Comparison of ENCODE assay signal across 1 cellular context in genomic region chr4:1882850-1883271, GRCh38.
TF ChIP-seq lines count a peak whose summit lies in the region.

No MANE protein-coding gene starts in this region.

TF ChIP-seq in K562, 482 proteins besides CTCF, POLR2A, EP300 and RAD21 (continued from another document and continues in another):
- TF ChIP-seq ZBTB40 (IDR thresholded peaks at IDR 0.05) (no peak), ZBTB40 (CRISPR knock-in tag; IDR thresholded peaks at IDR 0.05) (no peak), E2F3 (CRISPR knock-in tag; IDR thresholded peaks at IDR 0.05) (no peak), SLC30A9 (CRISPR knock-in tag; IDR thresholded peaks at IDR 0.05) (no peak), ZKSCAN1 (IDR thresholded peaks at IDR 0.05; ENCODE audit: low read depth, low read length) (peak; percentile 41; the same call in 1 of the 2 replicates), ZBTB33 (CRISPR knock-in tag; IDR thresholded peaks at IDR 0.05) (no peak), ZNF274 (IDR thresholded peaks at IDR 0.05; ENCODE audit: borderline replicate concordance, low read depth, low read length) (peak; percentile 75), HDAC2 (IDR thresholded peaks at IDR 0.05) (peak; percentile 90), MYC (IDR thresholded peaks at IDR 0.05; ENCODE audit: low read depth, low read length) (no peak), MYC (CRISPR knock-in tag; IDR thresholded peaks at IDR 0.05; ENCODE audit: borderline replicate concordance, low read depth) (no peak), MAFG (tag; conservative IDR thresholded peaks at IDR 0.05) (no peak), CLOCK (CRISPR knock-in tag; IDR thresholded peaks at IDR 0.05; ENCODE audit: borderline replicate concordance) (no peak), THAP12 (CRISPR knock-in tag; IDR thresholded peaks at IDR 0.05) (no peak), ZNF175 (CRISPR knock-in tag; IDR thresholded peaks at IDR 0.05; ENCODE audit: low read depth) (peak; percentile 85), DMBX1 (CRISPR knock-in tag; IDR thresholded peaks at IDR 0.05; ENCODE audit: borderline replicate concordance) (peak; percentile 91), CC2D1A (IDR thresholded peaks at IDR 0.05) (peak; percentile 98; the same call in 1 of the 2 replicates), RB1 (IDR thresholded peaks at IDR 0.05; ENCODE audit: low read depth) (no peak), SFPQ (IDR thresholded peaks at IDR 0.05; ENCODE audit: low read depth, low read length) (no peak), ZNF12 (CRISPR knock-in tag; IDR thresholded peaks at IDR 0.05) (no peak), ZKSCAN8 (CRISPR knock-in tag; IDR thresholded peaks at IDR 0.05) (peak; percentile 56), NEUROD1 (IDR thresholded peaks at IDR 0.05; ENCODE audit: borderline replicate concordance, low read depth, low read length, partially characterized antibody) (peak; percentile 58), HNRNPLL (IDR thresholded peaks at IDR 0.05; ENCODE audit: low read depth, low read length, poor library complexity, severe bottlenecking) (no peak), HDAC3 (IDR thresholded peaks at IDR 0.05; ENCODE audit: borderline replicate concordance, partially characterized antibody) (peak; percentile 92), ETV1 (tag; conservative IDR thresholded peaks at IDR 0.05; ENCODE audit: low read depth) (peak; percentile 59), ARID4B (CRISPR knock-in tag; IDR thresholded peaks at IDR 0.05) (no peak)
- TF ChIP-seq, protein P1, sequence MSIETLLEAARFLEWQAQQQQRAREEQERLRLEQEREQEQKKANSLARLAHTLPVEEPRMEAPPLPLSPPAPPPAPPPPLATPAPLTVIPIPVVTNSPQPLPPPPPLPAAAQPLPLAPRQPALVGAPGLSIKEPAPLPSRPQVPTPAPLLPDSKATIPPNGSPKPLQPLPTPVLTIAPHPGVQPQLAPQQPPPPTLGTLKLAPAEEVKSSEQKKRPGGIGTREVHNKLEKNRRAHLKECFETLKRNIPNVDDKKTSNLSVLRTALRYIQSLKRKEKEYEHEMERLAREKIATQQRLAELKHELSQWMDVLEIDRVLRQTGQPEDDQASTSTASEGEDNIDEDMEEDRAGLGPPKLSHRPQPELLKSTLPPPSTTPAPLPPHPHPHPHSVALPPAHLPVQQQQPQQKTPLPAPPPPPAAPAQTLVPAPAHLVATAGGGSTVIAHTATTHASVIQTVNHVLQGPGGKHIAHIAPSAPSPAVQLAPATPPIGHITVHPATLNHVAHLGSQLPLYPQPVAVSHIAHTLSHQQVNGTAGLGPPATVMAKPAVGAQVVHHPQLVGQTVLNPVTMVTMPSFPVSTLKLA (conservative IDR thresholded peaks at IDR 0.05) = peak in 1 of 2 experiments; percentile 26; a peak in 1 of 4 replicates
- TF ChIP-seq, protein P2, sequence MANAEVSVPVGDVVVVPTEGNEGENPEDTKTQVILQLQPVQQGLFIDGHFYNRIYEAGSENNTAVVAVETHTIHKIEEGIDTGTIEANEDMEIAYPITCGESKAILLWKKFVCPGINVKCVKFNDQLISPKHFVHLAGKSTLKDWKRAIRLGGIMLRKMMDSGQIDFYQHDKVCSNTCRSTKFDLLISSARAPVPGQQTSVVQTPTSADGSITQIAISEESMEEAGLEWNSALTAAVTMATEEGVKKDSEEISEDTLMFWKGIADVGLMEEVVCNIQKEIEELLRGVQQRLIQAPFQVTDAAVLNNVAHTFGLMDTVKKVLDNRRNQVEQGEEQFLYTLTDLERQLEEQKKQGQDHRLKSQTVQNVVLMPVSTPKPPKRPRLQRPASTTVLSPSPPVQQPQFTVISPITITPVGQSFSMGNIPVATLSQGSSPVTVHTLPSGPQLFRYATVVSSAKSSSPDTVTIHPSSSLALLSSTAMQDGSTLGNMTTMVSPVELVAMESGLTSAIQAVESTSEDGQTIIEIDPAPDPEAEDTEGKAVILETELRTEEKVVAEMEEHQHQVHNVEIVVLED (CRISPR knock-in tag; IDR thresholded peaks at IDR 0.05) = no peak
